In genomic region chr9:76980566-76980965, GRCh38 we compare ENCODE assay signal across 33 cellular contexts. TPM values are rescaled to one million over a fixed set of nuclear protein-coding genes. Genes with fewer than 3 reads are reported as not detected.
"Had no signal": no experiment of that assay in that cellular context is flagged by ENCODE, and none has a peak within 500 bp of the region (broad histone marks: within the 10 kb centered on the region; RNA-seq: fewer than 3 reads in every experiment).

No MANE protein-coding gene starts in this region.

- ATAC-seq: activated CD8-positive, alpha-beta memory T cell treated with anti-CD3 and anti-CD28 coated beads, Interleukin-2, amount 10 ng/mL, durations not matched to agents 7 days and 5 days; activated naive CD8-positive, alpha-beta T cell treated with anti-CD3 and anti-CD28 coated beads, Interleukin-2, amount 50 U/mL, for 24 hours; body of pancreas had no signal

- H3K4me1 ChIP-seq: body of pancreas, breast epithelium had no signal

- DNase-seq: activated CD4-positive, alpha-beta memory T cell treated with anti-CD3 and anti-CD28 coated beads, Interleukin-2, amount 10 ng/mL, durations not matched to agents 7 days and 5 days; activated CD4-positive, alpha-beta T cell treated with anti-CD3 and anti-CD28 coated beads for 1 hour; activated CD4-positive, alpha-beta T cell treated with anti-CD3 and anti-CD28 coated beads for 48 hours; activated CD4-positive, CD25-positive, alpha-beta regulatory T cell; activated CD8-positive, alpha-beta memory T cell treated with anti-CD3 and anti-CD28 coated beads for 24 hours; activated CD8-positive, alpha-beta memory T cell treated with anti-CD3 and anti-CD28 coated beads, Interleukin-2, amount 10 ng/mL, durations not matched to agents 7 days and 5 days; activated CD8-positive, alpha-beta memory T cell treated with anti-CD3 and anti-CD28 coated beads, Interleukin-2, amount 50 U/mL, for 48 hours; activated effector memory CD4-positive, alpha-beta T cell treated with Interleukin-2 at 50 U/mL for 16 hours; activated naive CD4-positive, alpha-beta T cell treated with anti-CD3 and anti-CD28 coated beads, Interleukin-2, amount 10 ng/mL, durations not matched to agents 7 days and 5 days; activated naive CD8-positive, alpha-beta T cell treated with anti-CD3 and anti-CD28 coated beads, Interleukin-2, amount 50 U/mL, for 24 hours; activated T-cell treated with anti-CD3 and anti-CD28 coated beads, Interleukin-2, amount 50 U/mL, for 48 hours; amniotic stem cell; aorta; body of pancreas; central memory CD4-positive, alpha-beta T cell; KG1; MG63; NCI-H1048; NCI-H1105 treated with DMSO at 0.1 percent for 48 hours; NCI-H1436; NCI-H1694; NCI-H1930; NCI-H2081 treated with DMSO at 0.1 percent for 48 hours; NCI-H345; NCI-H524 treated with DMSO at 0.1 percent for 48 hours; PC-9; SHP77; T-helper 1 cell; T-helper 2 cell; T-helper 9 cell had no signal

- H3K36me3 ChIP-seq: breast epithelium, MG63 had no signal

- H3K4me3 ChIP-seq: body of pancreas, breast epithelium, MG63, PC-9 had no signal

- H3K27me3 ChIP-seq: body of pancreas, MG63 had no signal

- H3K27ac ChIP-seq: body of pancreas, breast epithelium, PC-9, VCaP had no signal

- H3K9me3 ChIP-seq: body of pancreas, breast epithelium, MG63 had no signal

RNA-seq across cellular contexts. Expression of gene FOXB2, which starts 38.9 kb away (rescaled TPM):
- total RNA-seq: activated CD4-positive, alpha-beta memory T cell treated with anti-CD3 and anti-CD28 coated beads, Interleukin-2, amount 10 ng/mL, durations not matched to agents 7 days and 5 days; activated CD8-positive, alpha-beta memory T cell treated with anti-CD3 and anti-CD28 coated beads, Interleukin-2, amount 10 ng/mL, durations not matched to agents 7 days and 5 days; aorta; body of pancreas; breast epithelium; PC-9; SK-MEL-5 had no signal
- polyA plus RNA-seq: aorta had no signal
